ENCODE assay signal across 8 cellular contexts in genomic region chr19:48720613-48721296, GRCh38. TPM values are rescaled to one million over a fixed set of nuclear protein-coding genes. Genes with fewer than 3 reads are reported as not detected.
DNase-seq lines count a peak whose midpoint lies in the region; ATAC-seq and TF ChIP-seq lines count a peak whose summit lies in the region.

No MANE protein-coding gene starts in this region.

- H3K79me1 ChIP-seq in neuronal stem cell (ENCODE audit: low read depth, low read length): no peaks in the 10 kb centered on the region

- H2BK12ac ChIP-seq in neuronal stem cell (ENCODE audit: low read length): no peak overlapping the region

- no CpG with 5 or more reads among the region's 42 CpGs for WGBS in neuronal stem cell (ENCODE audit: extremely low coverage in 2 of 2, insufficient read length in 2 of 2, insufficient replicate concordance in 1 of 2), 2 donors

- no peak overlapping the region for H2BK5ac ChIP-seq in neuronal stem cell (ENCODE audit: low read length)

- peak overlapping the region; percentile 87 for H3K9ac ChIP-seq in neuronal stem cell (ENCODE audit: low read depth, low read length, poor library complexity)
- peak overlapping the region in 4 of 5 donors; percentile 55 to 77 (median 74) for H3K9ac ChIP-seq in subcutaneous abdominal adipose tissue (ENCODE audit: low read length in 5 of 5)

- H2AK5ac ChIP-seq in neuronal stem cell (ENCODE audit: low read depth, low read length): no peak overlapping the region

- H3K4me3 ChIP-seq in neuronal stem cell (ENCODE audit: low read length in 2 of 2) (peak overlapping the region; percentile 68 to 93), subcutaneous abdominal adipose tissue (ENCODE audit: low read depth in 1 of 5, low read length in 5 of 5) (peak overlapping the region; percentile 68 to 76 (median 73))

- H3K4ac ChIP-seq in neuronal stem cell (ENCODE audit: low read length): no peak overlapping the region

- ATAC-seq in foreskin keratinocyte: peak; percentile 86

- H4K8ac ChIP-seq in neuronal stem cell (ENCODE audit: low read depth, low read length): no peak overlapping the region

- TF ChIP-seq CTCF in RWPE1 (conservative IDR thresholded peaks at IDR 0.05; ENCODE audit: low read depth): no peak
- no peak for TF ChIP-seq CTCF in foreskin keratinocyte (conservative IDR thresholded peaks at IDR 0.05)

- H3K36me3 ChIP-seq in neuronal stem cell (replicated peaks in 1 of 2; ENCODE audit: control insufficient read depth in 2 of 2, insufficient read depth in 2 of 2, low read length in 2 of 2): no peaks in the 10 kb centered on the region
- peaks cover 0 to 27% (median 7%) of the 10 kb centered on the region in 5 donors for H3K36me3 ChIP-seq in subcutaneous abdominal adipose tissue (ENCODE audit: control insufficient read depth in 5 of 5, insufficient read depth in 5 of 5, low read length in 5 of 5)

- H2BK120ac ChIP-seq in neuronal stem cell (ENCODE audit: low read depth, low read length): no peak overlapping the region

- peak overlapping the region; percentile 43 for H3K4me2 ChIP-seq in neuronal stem cell (ENCODE audit: insufficient read depth, low read length, poor library complexity, severe bottlenecking)

- H3K27ac ChIP-seq in RWPE1: peak overlapping the region; percentile 91
- H3K27ac ChIP-seq in foreskin keratinocyte: peak overlapping the region; percentile 6
- H3K27ac ChIP-seq in neuronal stem cell (replicated peaks; ENCODE audit: low read length): peak overlapping the region; percentile 78
- peak overlapping the region; percentile 69 for H3K27ac ChIP-seq in subcutaneous abdominal adipose tissue (ENCODE audit: low read depth, low read length)

- peak overlapping the region; percentile 52 for H3K23ac ChIP-seq in neuronal stem cell (ENCODE audit: low read depth, low read length, poor library complexity)

- H3K9me3 ChIP-seq in neuronal stem cell (replicated peaks in 1 of 2; ENCODE audit: control insufficient read depth in 2 of 2, insufficient read depth in 1 of 2, low read depth in 1 of 2, low read length in 2 of 2) (no peaks in the 10 kb centered on the region), subcutaneous abdominal adipose tissue (ENCODE audit: control insufficient read depth in 5 of 5, low read length in 5 of 5) (no peaks in the 10 kb centered on the region)

- CTCF ChIA-PET in RWPE1 (lab: Yijun Ruan, JAX): interaction anchor here (0.6 to 1.4 kb wide), 2 partner anchors 18 to 115 kb away, joined by 4 to 7 read pairs; partner anchors contain the start of gene HSD17B14

- H2AFZ ChIP-seq in neuronal stem cell (ENCODE audit: low read length): peak overlapping the region; percentile 93

- no peak overlapping the region for H2BK15ac ChIP-seq in neuronal stem cell (ENCODE audit: low read length)

- DNase-seq in EH (ENCODE audit: low read depth) (peak; percentile 100), GOT3 (lab: John Stamatoyannopoulos, UW) (peak; percentile 89), LoVo (ENCODE audit: low spot score) (peak; percentile 98), RWPE1 (ENCODE audit: low spot score) (peak; percentile 95), foreskin keratinocyte (peak; percentile 96 to 98), neuronal stem cell (ENCODE audit: low spot score) (peak; percentile 99)
- DNase-seq in activated effector memory CD4-positive, alpha-beta T cell treated with Interleukin-2 at 50 U/mL for 16 hours: peak; percentile 86

- H4K91ac ChIP-seq in neuronal stem cell (ENCODE audit: low read depth, low read length, poor library complexity): no peak overlapping the region

- H3K18ac ChIP-seq in neuronal stem cell (ENCODE audit: low read length): peak overlapping the region; percentile 97

- H3K27me3 ChIP-seq in foreskin keratinocyte: no peaks in the 10 kb centered on the region
- no peaks in the 10 kb centered on the region for H3K27me3 ChIP-seq in neuronal stem cell (ENCODE audit: control insufficient read depth in 3 of 3, insufficient read depth in 3 of 3, low read depth in 1 of 3, low read length in 3 of 3)
- peaks cover 0 to 6% (median 0%) of the 10 kb centered on the region in 5 donors for H3K27me3 ChIP-seq in subcutaneous abdominal adipose tissue (ENCODE audit: control insufficient read depth in 5 of 5, insufficient read depth in 4 of 5, low read length in 5 of 5)

- POLR2A ChIA-PET in RWPE1 (lab: Yijun Ruan, JAX; ENCODE audit: low non-redundant PET): interaction anchor here (0.7 kb wide), 1 partner anchor 75 kb away, joined by 3 read pairs; the partner anchor contains the start of gene CA11

- H3K14ac ChIP-seq in neuronal stem cell (ENCODE audit: low read length): no peak overlapping the region

- H3K4me1 ChIP-seq in foreskin keratinocyte (peaks cover 3% of the 10 kb centered on the region), neuronal stem cell (ENCODE audit: control insufficient read depth in 2 of 2, insufficient read depth in 1 of 2, low read depth in 1 of 2, low read length in 2 of 2) (peaks cover 26 to 31% of the 10 kb centered on the region in 2 donors), subcutaneous abdominal adipose tissue (ENCODE audit: control insufficient read depth in 5 of 5, insufficient read depth in 5 of 5, low read length in 5 of 5) (peaks cover 14 to 55% (median 41%) of the 10 kb centered on the region in 5 donors)

RNA-seq across cellular contexts. Expression of gene MAMSTR, which starts 1.2 kb away (rescaled TPM):
- total RNA-seq in foreskin keratinocyte: 1.5 and 2.1 TPM in 2 replicates
- 2.6 and 3.8 TPM in 2 replicates for polyA plus RNA-seq in foreskin keratinocyte
- 1.1 TPM for polyA plus RNA-seq in neuronal stem cell (2013, experiment 1 of 2)
- polyA plus RNA-seq in neuronal stem cell (2013, experiment 2 of 2): 0.90 TPM

RNA-seq across cellular contexts. Expression of gene RASIP1, which starts 19.7 kb away (rescaled TPM):
- total RNA-seq in foreskin keratinocyte: 11.3 and 12.6 TPM in 2 replicates
- polyA plus RNA-seq in foreskin keratinocyte: 16.0 and 18.4 TPM in 2 replicates
- polyA plus RNA-seq in neuronal stem cell (2013, experiment 1 of 2): 1.1 TPM
- polyA plus RNA-seq in neuronal stem cell (2013, experiment 2 of 2): 1.1 TPM

RNA-seq across cellular contexts. Expression of gene FUT2, which starts 25.0 kb away (rescaled TPM):
- total RNA-seq in foreskin keratinocyte: 3.6 and 3.7 TPM in 2 replicates
- polyA plus RNA-seq in foreskin keratinocyte: 1.4 and 2.4 TPM in 2 replicates
- 0.06 TPM for polyA plus RNA-seq in neuronal stem cell (2013, experiment 1 of 2)
- 0.21 TPM for polyA plus RNA-seq in neuronal stem cell (2013, experiment 2 of 2)

RNA-seq across cellular contexts. Expression of gene IZUMO1, which starts 26.0 kb away (rescaled TPM):
- total RNA-seq in foreskin keratinocyte: 0.28 and 0.58 TPM in 2 replicates
- polyA plus RNA-seq in foreskin keratinocyte: 0.07 and 0.18 TPM in 2 replicates
- 0.01 TPM for polyA plus RNA-seq in neuronal stem cell (2013, experiment 1 of 2)
- polyA plus RNA-seq in neuronal stem cell (2013, experiment 2 of 2): 0.03 TPM

RNA-seq across cellular contexts. Expression of gene FUT1, which starts 31.7 kb away (rescaled TPM):
- 8.0 and 8.2 TPM in 2 replicates for total RNA-seq in foreskin keratinocyte
- 3.9 and 4.0 TPM in 2 replicates for polyA plus RNA-seq in foreskin keratinocyte
- polyA plus RNA-seq in neuronal stem cell (2013, experiment 1 of 2): 0.99 TPM
- polyA plus RNA-seq in neuronal stem cell (2013, experiment 2 of 2): 1.0 TPM

Comparison
In these comparisons a context has a peak if more than half of its experiments do, and no peak if none do; other contexts are left out.
1. Peak in every context shown above with its lines: DNase-seq, ATAC-seq, H3K4me3 ChIP-seq and H3K27ac ChIP-seq.
2. H3K27ac ChIP-seq: peak in every context shown above with its lines; median percentile 91 in RWPE1; 78 in neuronal stem cell; 69 in subcutaneous abdominal adipose tissue; 6 in foreskin keratinocyte.